In the genomic region with DNA sequence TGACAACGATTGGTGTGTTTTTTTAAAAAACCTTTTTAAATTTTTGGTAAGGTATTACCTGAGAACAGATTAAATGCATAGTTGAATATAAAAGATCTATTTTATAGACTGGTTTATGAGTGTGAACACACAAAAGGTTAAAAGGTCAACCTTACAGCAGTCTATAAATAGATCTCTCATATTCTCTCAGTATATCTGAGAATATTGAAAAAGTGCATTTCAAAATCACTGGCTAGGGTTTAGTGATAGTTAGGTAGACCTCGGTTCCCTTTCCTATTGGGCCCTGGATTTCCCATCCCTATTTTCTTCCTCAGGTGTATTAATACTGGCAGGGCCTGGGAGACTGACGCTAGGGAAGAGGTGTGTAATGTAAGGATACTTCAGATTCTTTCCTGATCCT, we compare ENCODE assay signal across 8 cellular contexts. TPM values are rescaled to one million over a fixed set of nuclear protein-coding genes. Genes with fewer than 3 reads are reported as not detected.
DNase-seq lines count a peak whose midpoint lies in the region; ATAC-seq and TF ChIP-seq lines count a peak whose summit lies in the region.

No MANE protein-coding gene starts in this region.

- H3K27me3 ChIP-seq in BE2C = no peaks in the 10 kb centered on the region
- H3K27me3 ChIP-seq in HUES6 (ENCODE audit: control insufficient read depth, insufficient read depth, low read length) = no peaks in the 10 kb centered on the region

- H3K4me3 ChIP-seq in BE2C (ENCODE audit: low read depth, low read length) = peak overlapping the region; percentile 60
- H3K4me3 ChIP-seq in HUES6 (ENCODE audit: low read depth, low read length) = peak overlapping the region; percentile 72

- no peaks in the 10 kb centered on the region for H3K4me1 ChIP-seq in BE2C
- H3K4me1 ChIP-seq in HUES6 (ENCODE audit: control insufficient read depth, insufficient read depth, low read length) = peaks cover 14% of the 10 kb centered on the region; the same call in 1 of the 2 replicates

- peaks cover 13 to 30% (median 26%) of the 10 kb centered on the region in 3 donors for H3K4me1 Mint-ChIP-seq in naive B cell

- H3K9me3 ChIP-seq in BE2C (no peaks in the 10 kb centered on the region), HUES6 (ENCODE audit: control insufficient read depth, insufficient read depth, low read depth, low read length) (no peaks in the 10 kb centered on the region)

- no peaks in the 10 kb centered on the region for H3K36me3 Mint-ChIP-seq in naive B cell

- DNase-seq in BE2C = no peak
- DNase-seq in caudate nucleus (lab: John Stamatoyannopoulos, UW) = no peak
- no peak for DNase-seq in naive B cell
- no peak for DNase-seq in NOMO-1 treated with DMSO at 0.1 percent for 48 hours (lab: John Stamatoyannopoulos, UW; ENCODE audit: unreplicated experiment)

- TF ChIP-seq CTCF in BE2C (IDR thresholded peaks at IDR 0.05; ENCODE audit: low read depth, low read length) = no peak

- H3K27me3 Mint-ChIP-seq in naive B cell = no peaks in the 10 kb centered on the region

- H3K27ac Mint-ChIP-seq in naive B cell = peak overlapping the region in 3 of 6 donors; percentile 74 to 95 (median 85)

- H3K9me3 Mint-ChIP-seq in naive B cell = no peaks in the 10 kb centered on the region

- peak overlapping the region; percentile 70 to 97 (median 92) for H3K4me3 Mint-ChIP-seq in naive B cell

- H3K27ac ChIP-seq in HUES6 (ENCODE audit: low read depth, low read length) (no peak overlapping the region), caudate nucleus (ENCODE audit: low read depth, low read length) (peak overlapping the region; percentile 75)

- ATAC-seq in naive B cell (ENCODE audit: low read depth in 2 of 2) (no peak), GM21528 (IDR thresholded peaks at IDR 0.05; ENCODE audit: low FRiP score, unreplicated experiment) (no peak), GM21576 (IDR thresholded peaks at IDR 0.05; ENCODE audit: unreplicated experiment) (no peak), HG03045 (IDR thresholded peaks at IDR 0.05; ENCODE audit: unreplicated experiment) (no peak)

- no peak overlapping the region for H3K9ac ChIP-seq in HUES6 (ENCODE audit: low read length)

- H3K36me3 ChIP-seq in BE2C = peaks cover 14% of the 10 kb centered on the region
- peaks cover 19% of the 10 kb centered on the region for H3K36me3 ChIP-seq in HUES6 (ENCODE audit: control insufficient read depth, insufficient read depth, low read length)

RNA-seq across cellular contexts. Expression of a gene that starts 0.7 kb away (rescaled TPM):
- 20.9 TPM for polyA plus RNA-seq in BE2C (2012; ENCODE audit: insufficient read depth, insufficient read length, low read depth)
- 10 to 100 TPM; 32.2 to 40.4 (median 38.2) TPM for polyA plus RNA-seq in naive B cell (ENCODE audit: low read depth in 6 of 6)

RNA-seq across cellular contexts. Expression of a gene that starts 42.8 kb away (rescaled TPM):
- polyA plus RNA-seq in BE2C (2012; ENCODE audit: insufficient read depth, insufficient read length, low read depth) = 6.4 TPM
- 1 to 10 TPM; 5.7 to 8.2 (median 6.2) TPM for polyA plus RNA-seq in naive B cell (ENCODE audit: low read depth in 6 of 6)
